In the genomic region with DNA sequence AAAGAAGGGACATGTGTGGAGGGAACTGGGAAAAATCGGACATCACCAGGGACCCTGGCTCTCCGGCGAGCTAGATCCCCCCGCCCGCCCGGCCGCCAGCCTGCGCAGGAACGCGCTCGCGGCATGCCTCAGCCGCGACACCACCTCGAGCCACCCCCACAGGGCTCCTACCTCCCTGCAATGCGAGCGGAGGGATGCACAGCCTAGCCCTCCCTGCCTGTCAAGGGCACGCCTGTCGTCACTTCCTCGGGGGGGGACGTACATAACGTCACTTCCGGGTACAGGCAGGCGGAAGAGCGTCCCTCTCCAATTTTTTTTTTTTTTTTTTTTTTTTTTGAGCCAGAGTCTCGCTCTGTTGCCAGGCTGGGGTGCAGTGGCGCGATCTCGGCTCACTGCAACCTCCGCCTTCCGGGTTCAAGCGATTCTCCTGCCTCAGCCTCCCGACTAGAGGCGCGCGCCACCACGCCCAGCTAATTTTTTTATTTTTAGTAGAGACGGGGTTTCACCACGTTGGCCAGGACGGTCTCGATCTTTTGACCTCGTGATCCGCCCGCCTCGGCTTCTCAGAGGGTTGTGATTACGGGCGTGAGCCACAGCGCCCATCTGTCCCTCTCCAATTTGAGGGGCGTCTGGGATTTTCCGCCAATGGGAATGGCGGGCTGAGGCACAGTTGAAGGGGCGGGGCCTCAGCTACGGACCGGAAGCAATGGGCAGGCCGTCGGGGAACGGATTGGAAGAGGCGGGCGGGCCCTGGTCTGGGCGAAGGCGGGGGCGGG, we compare ENCODE assay signal across 8 cellular contexts. TPM values are rescaled to one million over a fixed set of nuclear protein-coding genes. Genes with fewer than 3 reads are reported as not detected.
DNase-seq lines count a peak whose midpoint lies in the region; TF ChIP-seq lines count a peak whose summit lies in the region.

A gene with protein sequence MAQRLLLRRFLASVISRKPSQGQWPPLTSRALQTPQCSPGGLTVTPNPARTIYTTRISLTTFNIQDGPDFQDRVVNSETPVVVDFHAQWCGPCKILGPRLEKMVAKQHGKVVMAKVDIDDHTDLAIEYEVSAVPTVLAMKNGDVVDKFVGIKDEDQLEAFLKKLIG (minus strand): TSS at position 248 of the 776 bp plus-strand sequence. CDS start 803 bp downstream, outside the sequence.

- H3K14ac ChIP-seq in H9 (ENCODE audit: insufficient read depth, low read length) = peak within 1 kb of the TSS; percentile 82; the same call in 1 of the 2 replicates

- peaks cover 4 to 11% of the 10 kb centered on the region in 2 experiments for H3K4me1 Mint-ChIP-seq in H9

- H3K27me3 Mint-ChIP-seq in H9 (ENCODE audit: low read depth) = peaks cover 38% of the 10 kb centered on the region

- peaks cover 8 to 19% (median 16%) of the 10 kb centered on the region in 3 experiments for H3K36me3 Mint-ChIP-seq in H9 (ENCODE audit: insufficient read depth in 1 of 3, low read depth in 3 of 3)

- H3K4me3 Mint-ChIP-seq in H9 = peak within 1 kb of the TSS; percentile 81 to 91

- H3K79me2 ChIP-seq in H9 (ENCODE audit: insufficient read depth, low read length) (no peaks in the 10 kb centered on the region), MM.1S (ENCODE audit: low read length) (peaks cover 33% of the 10 kb centered on the region), neural cell (replicated peaks; ENCODE audit: insufficient read depth, low read length) (peaks cover 6% of the 10 kb centered on the region)

- H3F3A ChIP-seq in MM.1S (ENCODE audit: insufficient read depth, low read length) = 0 out of 2 replicates have a peak, but pooled peaks cover 6% of the 10 kb centered on the region
- H3F3A ChIP-seq in neural cell (ENCODE audit: insufficient read depth, low read length, poor library complexity, severe bottlenecking) = no peaks in the 10 kb centered on the region

- H2BK15ac ChIP-seq in H9 (ENCODE audit: low read depth, low read length) = no peak within 1 kb of the TSS

- TF ChIP-seq CTCF in H9 (conservative IDR thresholded peaks at IDR 0.05) = no peak
- TF ChIP-seq CTCF in MM.1S (IDR thresholded peaks at IDR 0.05; ENCODE audit: low read length) = no peak
- TF ChIP-seq CTCF in fibroblast of the aortic adventitia (IDR thresholded peaks at IDR 0.05; ENCODE audit: insufficient read depth, low read length) = no peak
- no peak for TF ChIP-seq CTCF in neural cell (IDR thresholded peaks at IDR 0.05; ENCODE audit: poor library complexity, severe bottlenecking)
- TF ChIP-seq CTCF in stomach (IDR thresholded peaks at IDR 0.05) = no peak

- H3K27ac ChIP-seq in H9 (ENCODE audit: insufficient read length, low read depth, low read length) (no peak within 1 kb of the TSS), MM.1S (ENCODE audit: low read length) (peak within 1 kb of the TSS; percentile 91), neural cell (ENCODE audit: low read length) (peak within 1 kb of the TSS; percentile 92), stomach (peak within 1 kb of the TSS; percentile 95 to 99 (median 99))

- DNase-seq in ELF-1 (ENCODE audit: low read depth, low spot score) (peak; percentile 97), H9 (peak; percentile 98), MM.1S (peak; percentile 96), SIG-M5 (lab: John Stamatoyannopoulos, UW) (peak; percentile 66), activated gamma-delta T cell (lab: John Stamatoyannopoulos, UW) (peak; percentile 78), fibroblast of the aortic adventitia (ENCODE audit: low read depth) (peak; percentile 96), stomach (peak; percentile 98)

- no peak within 1 kb of the TSS for H3K56ac ChIP-seq in H9 (ENCODE audit: insufficient read length, low read depth, low read length)

- H3K4ac ChIP-seq in H9 (ENCODE audit: low read depth, low read length) = no peak within 1 kb of the TSS; the same call in 1 of the 2 replicates

- H3K4me3 ChIP-seq in MM.1S (ENCODE audit: low read length) = peak within 1 kb of the TSS; percentile 87
- H3K4me3 ChIP-seq in fibroblast of the aortic adventitia (ENCODE audit: low read depth, low read length) = peak within 1 kb of the TSS; percentile 87
- H3K4me3 ChIP-seq in neural cell (ENCODE audit: low read length) = peak within 1 kb of the TSS; percentile 71
- peak within 1 kb of the TSS; percentile 65 to 72 (median 68) for H3K4me3 ChIP-seq in stomach

- peaks cover 0 to 8% of the 10 kb centered on the region in 2 experiments; a peak in 3 of 5 replicates for H3K9me3 Mint-ChIP-seq in H9

- peak in 2 of 4 donors; percentile 55 to 80 for TF ChIP-seq POLR2A in stomach (IDR thresholded peaks at IDR 0.05)

- peak within 1 kb of the TSS; percentile 69 for H3K9ac ChIP-seq in H9 (ENCODE audit: extremely low read depth, insufficient read length, low read length)
- H3K9ac ChIP-seq in MM.1S (ENCODE audit: low read length) = peak within 1 kb of the TSS; percentile 86
- H3K9ac ChIP-seq in neural cell (ENCODE audit: low read length) = peak within 1 kb of the TSS; percentile 85

- peak within 1 kb of the TSS; percentile 75 for H3K18ac ChIP-seq in H9 (ENCODE audit: insufficient read length, low read depth, low read length)

- no peak within 1 kb of the TSS for H4K5ac ChIP-seq in H9 (ENCODE audit: insufficient read length, low read depth, low read length)

- H3K9me2 ChIP-seq in MM.1S (replicated peaks; ENCODE audit: insufficient read depth, low read length) (no peaks in the 10 kb centered on the region), neural cell (ENCODE audit: insufficient read depth, low read length) (no peaks in the 10 kb centered on the region)

- no peak within 1 kb of the TSS for H2BK12ac ChIP-seq in H9 (ENCODE audit: insufficient read length, low read depth, low read length)

- no peak within 1 kb of the TSS for H3K23ac ChIP-seq in H9 (ENCODE audit: insufficient read length, low read depth, low read length)

- TF ChIP-seq EP300 in neural cell (conservative IDR thresholded peaks at IDR 0.05; ENCODE audit: poor library complexity, severe bottlenecking) (peak; percentile 69), stomach (IDR thresholded peaks at IDR 0.05) (no peak)

- no CpG with 5 or more reads among the region's 62 CpGs for WGBS in H9 (ENCODE audit: extremely low coverage, insufficient read length, low lambda C conversion rate)
- 0 to 1% (median 0%) methylated on average over 47 to 62 of the region's 62 CpGs for WGBS in stomach, 5 donors

- intact Hi-C loops in stomach (cut with DNase I; ENCODE audit: low total_unique reads) = no loop called here

- H3K23me2 ChIP-seq in H9 (ENCODE audit: insufficient read length, low read depth, low read length, poor library complexity, severe bottlenecking) = peaks cover 5% of the 10 kb centered on the region

- H2AK5ac ChIP-seq in H9 (ENCODE audit: insufficient read length, low read length) = no peak within 1 kb of the TSS

- H3K9me3 ChIP-seq in H9 (ENCODE audit: control insufficient read depth, low read depth, low read length) (no peaks in the 10 kb centered on the region), MM.1S (replicated peaks; ENCODE audit: insufficient read depth, low read length) (no peaks in the 10 kb centered on the region), neural cell (ENCODE audit: low read length) (no peaks in the 10 kb centered on the region), stomach (no peaks in the 10 kb centered on the region)

- H3K4me1 ChIP-seq in H9 (ENCODE audit: insufficient read depth, low read length) = no peaks in the 10 kb centered on the region
- peaks cover 8% of the 10 kb centered on the region; the same call in 1 of the 2 replicates for H3K4me1 ChIP-seq in MM.1S (ENCODE audit: low read length)
- H3K4me1 ChIP-seq in stomach = peaks cover 18 to 42% (median 27%) of the 10 kb centered on the region in 4 donors

- no peak within 1 kb of the TSS for H2BK20ac ChIP-seq in H9 (ENCODE audit: low read depth, low read length, poor library complexity, severe bottlenecking)

- H3K79me1 ChIP-seq in H9 (ENCODE audit: insufficient read depth, low read depth, low read length, poor library complexity, severe bottlenecking) = no peaks in the 10 kb centered on the region

- H2BK120ac ChIP-seq in H9 (ENCODE audit: low read depth, low read length, poor library complexity, severe bottlenecking) = no peak within 1 kb of the TSS

- H4K20me1 ChIP-seq in H9 (ENCODE audit: control insufficient read depth, insufficient read depth, insufficient read length) (no peaks in the 10 kb centered on the region), MM.1S (ENCODE audit: insufficient read depth, low read length) (no peaks in the 10 kb centered on the region), neural cell (ENCODE audit: insufficient read depth) (no peaks in the 10 kb centered on the region)

- H3K27me3 ChIP-seq in H9 (ENCODE audit: insufficient read depth, low read length) (peaks cover 3% of the 10 kb centered on the region; the same call in 1 of the 2 replicates), MM.1S (replicated peaks; ENCODE audit: insufficient read depth, low read length) (no peaks in the 10 kb centered on the region), neural cell (ENCODE audit: insufficient read depth, low read depth, low read length) (no peaks in the 10 kb centered on the region), stomach (no peaks in the 10 kb centered on the region)

- H2AFZ ChIP-seq in H9 (ENCODE audit: low read length) (peak within 1 kb of the TSS; percentile 1), MM.1S (ENCODE audit: low read length) (peak within 1 kb of the TSS; percentile 56), neural cell (ENCODE audit: low read depth, low read length) (peak within 1 kb of the TSS; percentile 53)

- peak within 1 kb of the TSS; percentile 96 to 98 (median 96); a peak in 6 of 7 replicates for H3K27ac Mint-ChIP-seq in H9

- H3K4me2 ChIP-seq in H9 (ENCODE audit: insufficient read depth, insufficient read length, low read length) = peak within 1 kb of the TSS; percentile 96
- H3K4me2 ChIP-seq in MM.1S (ENCODE audit: low read depth, low read length) = peak within 1 kb of the TSS; percentile 76
- peak within 1 kb of the TSS; percentile 99 for H3K4me2 ChIP-seq in neural cell (ENCODE audit: low read length)

- no peak within 1 kb of the TSS for H2BK5ac ChIP-seq in H9 (ENCODE audit: insufficient read length, low read length)

- no peak within 1 kb of the TSS for H4K8ac ChIP-seq in H9 (replicated peaks; ENCODE audit: insufficient read length, low read depth, low read length)

- no peaks in the 10 kb centered on the region for H3K36me3 ChIP-seq in MM.1S (replicated peaks; ENCODE audit: insufficient read depth, low read length)
- no peaks in the 10 kb centered on the region for H3K36me3 ChIP-seq in neural cell (ENCODE audit: insufficient read depth, low read length)
- H3K36me3 ChIP-seq in stomach = peaks cover 31 to 39% (median 37%) of the 10 kb centered on the region in 4 donors

- H3T11ph ChIP-seq in H9 (ENCODE audit: low read length) = no peak within 1 kb of the TSS

- no peak within 1 kb of the TSS for H4K91ac ChIP-seq in H9 (ENCODE audit: insufficient read length, low read depth, low read length)

- no peak for TF ChIP-seq RAD21 in neural cell (conservative IDR thresholded peaks at IDR 0.05)

TF ChIP-seq in neural cell, 6 proteins besides CTCF, POLR2A, EP300 and RAD21 (continues in another document):
- peak; percentile 76 for TF ChIP-seq TAF1 (IDR thresholded peaks at IDR 0.05; ENCODE audit: low read depth)
- no peak for TF ChIP-seq SMC3 (conservative IDR thresholded peaks at IDR 0.05; ENCODE audit: poor library complexity)

RNA-seq across cellular contexts. Expression of the gene that starts here (rescaled TPM):
- 58.6 and 59.2 TPM in 2 replicates for total RNA-seq in H9 (2021)
- 38.8 and 74.6 TPM in 2 replicates for total RNA-seq in fibroblast of the aortic adventitia (ENCODE audit: low replicate concordance)
- polyA plus RNA-seq in neural cell = 26.2 and 44.3 TPM in 2 replicates
- polyA minus RNA-seq in neural cell = 14.6 and 16.2 TPM in 2 replicates
- 100 to 1,000 TPM in 1 of 5 donors, 10 to 100 TPM in 3, 1 to 10 TPM in 1; 7.0 to 279 (median 43.7) TPM for total RNA-seq in stomach
- 100 to 1,000 TPM in 2 of 3 donors, 10 to 100 TPM in 1; 86.8 to 144 (median 124) TPM for polyA plus RNA-seq in stomach

Comparison
In these comparisons a context has a peak if more than half of its experiments do, and no peak if none do; other contexts are left out.
1. H2AFZ ChIP-seq: peak in every context shown above with its lines; median percentile 56 in MM.1S; 53 in neural cell; 1 in H9.